Comparison of ENCODE assay signal across 8 cellular contexts in the genomic region with DNA sequence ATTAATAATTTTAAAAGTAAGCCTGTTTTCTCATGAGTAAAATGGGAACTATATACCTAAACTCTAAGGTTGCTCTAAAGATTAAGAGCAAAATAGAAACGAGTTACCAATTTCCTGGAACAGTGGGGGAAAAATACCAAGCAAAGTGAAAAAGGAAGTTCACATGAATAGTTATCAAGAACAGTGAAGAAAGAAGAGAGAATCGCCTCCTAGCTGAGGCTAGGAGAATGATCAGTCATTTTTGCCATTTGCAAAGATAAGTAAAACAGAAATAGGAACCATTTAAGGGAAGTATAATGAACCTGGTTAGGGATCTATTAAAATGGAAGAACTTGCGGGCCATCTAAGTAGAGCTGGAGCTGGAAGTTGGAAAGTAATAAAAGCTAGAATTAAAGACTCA. TPM values are rescaled to one million over a fixed set of nuclear protein-coding genes. Genes with fewer than 3 reads are reported as not detected.
DNase-seq lines count a peak whose midpoint lies in the region; ATAC-seq and TF ChIP-seq lines count a peak whose summit lies in the region.

No MANE protein-coding gene starts in this region.

- no peaks in the 10 kb centered on the region for H3K27me3 ChIP-seq in GM23248 (replicated peaks; ENCODE audit: insufficient read depth)
- no peaks in the 10 kb centered on the region for H3K27me3 ChIP-seq in esophagus muscularis mucosa

- H4K20me1 ChIP-seq in GM23248 (ENCODE audit: insufficient read depth): no peaks in the 10 kb centered on the region

- no peaks in the 10 kb centered on the region for H3K36me3 ChIP-seq in GM23248 (ENCODE audit: low read depth)
- H3K36me3 ChIP-seq in esophagus muscularis mucosa: no peaks in the 10 kb centered on the region

- H3K4me3 ChIP-seq in GM23248: no peak overlapping the region
- H3K4me3 ChIP-seq in fibroblast of mammary gland (ENCODE audit: control insufficient read depth, low read depth, low read length): no peak overlapping the region
- no peak overlapping the region for H3K4me3 ChIP-seq in esophagus muscularis mucosa

- peaks cover 5% of the 10 kb centered on the region; the same call in 1 of the 2 replicates for H3K4me1 ChIP-seq in GM23248 (ENCODE audit: insufficient read depth)
- H3K4me1 ChIP-seq in esophagus muscularis mucosa: peaks cover 0 to 16% (median 12%) of the 10 kb centered on the region in 4 donors

- peak; percentile 28 for DNase-seq in GM23248
- DNase-seq in OCI-M2 (lab: John Stamatoyannopoulos, UW; ENCODE audit: unreplicated experiment): peak; percentile 6
- peak; percentile 26 for DNase-seq in fibroblast of mammary gland (ENCODE audit: low read depth)
- DNase-seq in esophagus muscularis mucosa (ENCODE audit: extremely low spot score): no peak
- no peak for DNase-seq in activated gamma-delta T cell treated with Interleukin-2 at 50 U/mL for 16 hours
- DNase-seq in progenitor cell of endocrine pancreas (ENCODE audit: low spot score, unreplicated experiment): no peak

- in situ Hi-C loops in GM23248 (cut with MboI): no loop called here

- no peak overlapping the region for H3K4me2 ChIP-seq in GM23248 (ENCODE audit: unreplicated experiment)

- H3F3A ChIP-seq in GM23248 (ENCODE audit: insufficient read depth): no peaks in the 10 kb centered on the region

- H3K9me2 ChIP-seq in GM23248 (ENCODE audit: insufficient read depth): no peaks in the 10 kb centered on the region

- no peaks in the 10 kb centered on the region for H3K9me3 Mint-ChIP-seq in progenitor cell of endocrine pancreas (ENCODE audit: low read depth)

- 71 to 76% methylated on average over 3 of the region's 3 CpGs for WGBS in GM23248 (ENCODE audit: low coverage in 1 of 2, low lambda C conversion rate in 2 of 2, missing lambda C conversion rate in 2 of 2), 2 experiments
- WGBS in esophagus muscularis mucosa: 59% methylated on average over 3 of the region's 3 CpGs

- no peaks in the 10 kb centered on the region for H3K36me3 Mint-ChIP-seq in progenitor cell of endocrine pancreas (ENCODE audit: insufficient read depth)

- TF ChIP-seq POLR2A in esophagus muscularis mucosa (IDR thresholded peaks at IDR 0.05; ENCODE audit: low read depth): no peak

- no peak overlapping the region for H3K9ac ChIP-seq in GM23248

- no peaks in the 10 kb centered on the region for H3K9me3 ChIP-seq in GM23248 (ENCODE audit: low read depth)
- no peaks in the 10 kb centered on the region for H3K9me3 ChIP-seq in esophagus muscularis mucosa

- no peak overlapping the region for H3K27ac Mint-ChIP-seq in progenitor cell of endocrine pancreas

- H2AFZ ChIP-seq in GM23248: no peak overlapping the region

- H3K27me3 Mint-ChIP-seq in progenitor cell of endocrine pancreas: peaks cover 9% of the 10 kb centered on the region

- peak; percentile 27 for TF ChIP-seq CTCF in GM12873 (IDR thresholded peaks at IDR 0.05; ENCODE audit: insufficient read depth, low read depth, low read length, missing control alignments)
- peak; percentile 34 for TF ChIP-seq CTCF in fibroblast of mammary gland (conservative IDR thresholded peaks at IDR 0.05; ENCODE audit: control insufficient read depth, insufficient read depth, low read depth, low read length)
- TF ChIP-seq CTCF in esophagus muscularis mucosa (IDR thresholded peaks at IDR 0.05): no peak
- no peak for TF ChIP-seq CTCF in progenitor cell of endocrine pancreas (IDR thresholded peaks at IDR 0.05; ENCODE audit: unreplicated experiment)

- H3K4me3 Mint-ChIP-seq in progenitor cell of endocrine pancreas (ENCODE audit: low read depth): no peak overlapping the region

- no peak for TF ChIP-seq EP300 in esophagus muscularis mucosa (IDR thresholded peaks at IDR 0.05)

- H3K79me2 ChIP-seq in GM23248 (ENCODE audit: insufficient read depth): no peaks in the 10 kb centered on the region

- intact Hi-C loops in esophagus muscularis mucosa (cut with DNase I): no loop called here

- no peaks in the 10 kb centered on the region for H3K4me1 Mint-ChIP-seq in progenitor cell of endocrine pancreas (ENCODE audit: low read depth)

- ATAC-seq in GM19452 (IDR thresholded peaks at IDR 0.05; ENCODE audit: unreplicated experiment): no peak

- H3K27ac ChIP-seq in GM23248: no peak overlapping the region
- no peak overlapping the region for H3K27ac ChIP-seq in esophagus muscularis mucosa (replicated peaks in 1 of 4)

RNA-seq across cellular contexts. Expression of gene P4HA2, which starts 50.7 kb away (rescaled TPM):
- total RNA-seq in GM23248 (2014; rRNA removed; shearing (Covaris generic)): 337 and 352 TPM in 2 replicates
- polyA plus RNA-seq in GM23248 (2016; fragmentation: Nextera tagmentation; extraction: Ambion mirVana): 353 and 374 TPM in 2 replicates
- total RNA-seq in esophagus muscularis mucosa (10 to 100 TPM; 28.8 to 44.7 (median 30.8) TPM), progenitor cell of endocrine pancreas (18.5 and 23.8 TPM in 2 replicates)

Comparison
In these comparisons a context has a peak if more than half of its experiments do, and no peak if none do; other contexts are left out.
1. CTCF ChIP-seq: peak in GM12873 (single experiment) and fibroblast of mammary gland (single experiment); none in esophagus muscularis mucosa (0 of 3) and progenitor cell of endocrine pancreas (single experiment).
2. DNase-seq: peak in GM23248 (single experiment), OCI-M2 (single experiment) and fibroblast of mammary gland (single experiment); none in esophagus muscularis mucosa (single experiment), activated gamma-delta T cell treated with Interleukin-2 at 50 U/mL for 16 hours (single experiment) and progenitor cell of endocrine pancreas (single experiment).